In genomic region chr15:41827880-41828746, GRCh38 we compare ENCODE assay signal across 8 cellular contexts. TPM values are rescaled to one million over a fixed set of nuclear protein-coding genes. Genes with fewer than 3 reads are reported as not detected.
DNase-seq lines count a peak whose midpoint lies in the region; ATAC-seq and TF ChIP-seq lines count a peak whose summit lies in the region.

TSS of gene JMJD7 (plus strand) at chr15:41828092. CDS start at chr15:41828125, 33 bp downstream.

- DNase-seq in D341Med (ENCODE audit: low spot score) (peak; percentile 100), RWPE1 (ENCODE audit: low spot score) (peak; percentile 99), fibroblast of peridontal ligament (ENCODE audit: extremely low read depth) (peak; percentile 75)
- DNase-seq in Jurkat, Clone E6-1 (ENCODE audit: low read depth, low spot score): peak; percentile 62
- DNase-seq in activated T-helper 2 cell treated with anti-CD3 and anti-CD28 coated beads, Interferon-gamma antibody, Interleukin-2, Interleukin-4, amounts not matched to agents 10 μg/mL and 5 μg/mL and 100 μg/mL, durations not matched to agents 14 hours and 24 hours and 36 hours (ENCODE audit: low spot score): peak; percentile 90
- DNase-seq in stimulated activated naive CD4-positive, alpha-beta T cell treated with Interleukin-2 at 50 U/mL for 16 hours (lab: John Stamatoyannopoulos, UW): peak; percentile 97

- POLR2A ChIA-PET in RWPE1 (lab: Yijun Ruan, JAX; ENCODE audit: low non-redundant PET): no interaction called here

- ATAC-seq in GM21447 (IDR thresholded peaks at IDR 0.05; ENCODE audit: unreplicated experiment): peak; percentile 68

- peak within 1 kb of the TSS; percentile 77 for H3K27ac Mint-ChIP-seq in activated T-helper 2 cell treated with anti-CD3 and anti-CD28 coated beads, Interferon-gamma antibody, Interleukin-2, Interleukin-4, amounts not matched to agents 10 μg/mL and 5 μg/mL and 100 μg/mL, durations not matched to agents 14 hours and 24 hours and 36 hours
- H3K27ac Mint-ChIP-seq in nephron: peak within 1 kb of the TSS; percentile 60 to 86 (median 62)

- H3K4me3 ChIP-seq in Jurkat, Clone E6-1 (ENCODE audit: low read length): peak within 1 kb of the TSS; percentile 87

- peaks cover 29% of the 10 kb centered on the region for H3K36me3 Mint-ChIP-seq in activated T-helper 2 cell treated with anti-CD3 and anti-CD28 coated beads, Interferon-gamma antibody, Interleukin-2, Interleukin-4, amounts not matched to agents 10 μg/mL and 5 μg/mL and 100 μg/mL, durations not matched to agents 14 hours and 24 hours and 36 hours (ENCODE audit: low read depth)
- H3K36me3 Mint-ChIP-seq in nephron (ENCODE audit: low read depth): peaks cover 10% of the 10 kb centered on the region

- no peak for TF ChIP-seq CTCF in RWPE1 (conservative IDR thresholded peaks at IDR 0.05; ENCODE audit: low read depth)
- no peak for TF ChIP-seq CTCF in nephron (IDR thresholded peaks at IDR 0.05; ENCODE audit: unreplicated experiment in 3 of 3)

- peaks cover 33% of the 10 kb centered on the region for H3K4me1 Mint-ChIP-seq in activated T-helper 2 cell treated with anti-CD3 and anti-CD28 coated beads, Interferon-gamma antibody, Interleukin-2, Interleukin-4, amounts not matched to agents 10 μg/mL and 5 μg/mL and 100 μg/mL, durations not matched to agents 14 hours and 24 hours and 36 hours (ENCODE audit: low read depth)
- peaks cover 14% of the 10 kb centered on the region for H3K4me1 Mint-ChIP-seq in nephron

- no peaks in the 10 kb centered on the region for H3K27me3 Mint-ChIP-seq in activated T-helper 2 cell treated with anti-CD3 and anti-CD28 coated beads, Interferon-gamma antibody, Interleukin-2, Interleukin-4, amounts not matched to agents 10 μg/mL and 5 μg/mL and 100 μg/mL, durations not matched to agents 14 hours and 24 hours and 36 hours (ENCODE audit: low read depth)
- H3K27me3 Mint-ChIP-seq in nephron (ENCODE audit: low read depth): no peaks in the 10 kb centered on the region

- H3K27ac ChIP-seq in RWPE1: peak within 1 kb of the TSS; percentile 88

- no peaks in the 10 kb centered on the region for H3K9me3 Mint-ChIP-seq in activated T-helper 2 cell treated with anti-CD3 and anti-CD28 coated beads, Interferon-gamma antibody, Interleukin-2, Interleukin-4, amounts not matched to agents 10 μg/mL and 5 μg/mL and 100 μg/mL, durations not matched to agents 14 hours and 24 hours and 36 hours
- no peaks in the 10 kb centered on the region for H3K9me3 Mint-ChIP-seq in nephron

- CTCF ChIA-PET in RWPE1 (lab: Yijun Ruan, JAX): no interaction called here

- H3K4me3 Mint-ChIP-seq in activated T-helper 2 cell treated with anti-CD3 and anti-CD28 coated beads, Interferon-gamma antibody, Interleukin-2, Interleukin-4, amounts not matched to agents 10 μg/mL and 5 μg/mL and 100 μg/mL, durations not matched to agents 14 hours and 24 hours and 36 hours (ENCODE audit: low read depth): peak within 1 kb of the TSS; percentile 95
- H3K4me3 Mint-ChIP-seq in nephron: peak within 1 kb of the TSS; percentile 88 to 96 (median 95)

- intact Hi-C loops in activated T-helper 2 cell treated with anti-CD3 and anti-CD28 coated beads, Interferon-gamma antibody, Interleukin-2, Interleukin-4, amounts not matched to agents 10 μg/mL and 5 μg/mL and 100 μg/mL, durations not matched to agents 14 hours and 24 hours and 36 hours (cut with micrococcal nuclease): loop anchor here (5.0 kb wide), 1 partner anchor 144 kb away; the partner anchor contains the start of gene EHD4

RNA-seq across cellular contexts. Expression of gene JMJD7, which starts in this region (rescaled TPM):
- 11.4 TPM for polyA plus RNA-seq in Jurkat, Clone E6-1 (2012; ENCODE audit: insufficient read depth, insufficient read length)
- 15.7 and 20.0 TPM in 2 replicates for total RNA-seq in activated T-helper 2 cell treated with anti-CD3 and anti-CD28 coated beads, Interferon-gamma antibody, Interleukin-2, Interleukin-4, amounts not matched to agents 10 μg/mL and 5 μg/mL and 100 μg/mL, durations not matched to agents 14 hours and 24 hours and 36 hours

Comparison
In these comparisons a context has a peak if more than half of its experiments do, and no peak if none do; other contexts are left out.
1. Peak in every context shown above with its lines: DNase-seq, ATAC-seq, H3K4me3 ChIP-seq and H3K27ac ChIP-seq.